ENCODE assay signal across 9 cellular contexts in the genomic region with DNA sequence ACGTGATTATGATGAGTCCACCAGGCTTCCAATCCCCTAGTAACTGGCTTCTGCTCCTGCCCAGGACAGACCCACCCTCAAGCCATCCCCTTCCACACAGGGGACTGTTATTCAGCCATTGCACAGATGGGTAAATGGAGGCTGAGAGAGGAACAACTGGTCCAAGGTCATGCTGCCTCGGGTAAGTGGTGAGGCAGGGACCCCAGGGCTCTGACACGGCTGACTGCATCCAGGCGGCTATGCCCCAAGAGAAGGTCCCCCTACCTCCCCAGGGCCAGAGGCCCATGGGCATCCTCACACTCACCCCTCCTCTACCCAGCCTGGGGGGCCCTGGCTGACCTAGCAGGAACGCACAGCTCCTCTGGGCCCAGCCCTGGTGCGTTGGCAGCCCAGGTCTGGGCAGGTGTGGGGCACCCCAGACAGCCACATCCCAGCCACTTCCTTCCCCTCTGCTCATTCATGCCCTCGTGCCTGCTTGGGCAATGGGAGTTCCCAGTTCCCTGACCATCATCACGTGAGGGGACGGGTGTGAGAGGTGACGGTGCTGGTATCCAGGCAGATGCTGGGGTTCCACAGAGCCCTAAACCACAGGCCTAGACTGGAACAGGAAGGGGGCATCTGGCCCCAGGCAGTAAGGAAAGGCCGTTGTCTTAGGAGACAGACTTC. TPM values are rescaled to one million over a fixed set of nuclear protein-coding genes. Genes with fewer than 3 reads are reported as not detected.
DNase-seq lines count a peak whose midpoint lies in the region; ATAC-seq and TF ChIP-seq lines count a peak whose summit lies in the region.
"Had no signal": no experiment of that assay in that cellular context is flagged by ENCODE, and none has a peak within 500 bp of the region (broad histone marks: within the 10 kb centered on the region; RNA-seq: fewer than 3 reads in every experiment).

No MANE protein-coding gene starts in this region.

- no peaks in the 10 kb centered on the region for H3K4me1 ChIP-seq in foreskin keratinocyte

- TF ChIP-seq CTCF in foreskin keratinocyte (conservative IDR thresholded peaks at IDR 0.05) = no peak

- no peaks in the 10 kb centered on the region for H3K27me3 ChIP-seq in foreskin keratinocyte

- ATAC-seq in foreskin keratinocyte (peak; percentile 22), GM18861 (IDR thresholded peaks at IDR 0.05; ENCODE audit: unreplicated experiment) (no peak), GM18511 (IDR thresholded peaks at IDR 0.05; ENCODE audit: unreplicated experiment) (no peak)

- DNase-seq in GF-D8 (lab: John Stamatoyannopoulos, UW) = peak; percentile 96
- DNase-seq in SKM-1 treated with dmso at 0.1 percent for 144 hours (lab: John Stamatoyannopoulos, UW; ENCODE audit: unreplicated experiment) = peak; percentile 70
- DNase-seq in foreskin keratinocyte = no peak
- DNase-seq in pons (ENCODE audit: low spot score) = peak; percentile 70
- DNase-seq in DMS114 treated with DMSO at 0.1 percent for 48 hours (lab: John Stamatoyannopoulos, UW; ENCODE audit: unreplicated experiment) = no peak
- DNase-seq in COR-L47 (lab: John Stamatoyannopoulos, UW) = no peak
- DNase-seq: SHP77 treated with DMSO at 0.1 percent for 48 hours had no signal

- no peak overlapping the region for H3K27ac ChIP-seq in foreskin keratinocyte

RNA-seq across cellular contexts. Expression of gene RALGDS, which starts 8.5 kb away (rescaled TPM):
- 15.9 and 18.0 TPM in 2 replicates for total RNA-seq in foreskin keratinocyte
- polyA plus RNA-seq in foreskin keratinocyte = 11.9 and 12.7 TPM in 2 replicates

RNA-seq across cellular contexts. Expression of gene CEL, which starts 50.7 kb away (rescaled TPM):
- 0.34 and 0.67 TPM in 2 replicates for total RNA-seq in foreskin keratinocyte
- polyA plus RNA-seq in foreskin keratinocyte = 0.44 and 0.70 TPM in 2 replicates

RNA-seq across cellular contexts. Expression of gene GBGT1, which starts 51.2 kb away (rescaled TPM):
- 1.7 and 3.0 TPM in 2 replicates for total RNA-seq in foreskin keratinocyte
- 1.5 and 3.0 TPM in 2 replicates for polyA plus RNA-seq in foreskin keratinocyte

Comparison
In these comparisons a context has a peak if more than half of its experiments do, and no peak if none do; other contexts are left out.
1. DNase-seq: peak in GF-D8 (single experiment), SKM-1 treated with dmso at 0.1 percent for 144 hours (single experiment) and pons (single experiment); none in foreskin keratinocyte (0 of 2), DMS114 treated with DMSO at 0.1 percent for 48 hours (single experiment) and COR-L47 (single experiment).